ENCODE assay signal across 11 cellular contexts in the genomic region with DNA sequence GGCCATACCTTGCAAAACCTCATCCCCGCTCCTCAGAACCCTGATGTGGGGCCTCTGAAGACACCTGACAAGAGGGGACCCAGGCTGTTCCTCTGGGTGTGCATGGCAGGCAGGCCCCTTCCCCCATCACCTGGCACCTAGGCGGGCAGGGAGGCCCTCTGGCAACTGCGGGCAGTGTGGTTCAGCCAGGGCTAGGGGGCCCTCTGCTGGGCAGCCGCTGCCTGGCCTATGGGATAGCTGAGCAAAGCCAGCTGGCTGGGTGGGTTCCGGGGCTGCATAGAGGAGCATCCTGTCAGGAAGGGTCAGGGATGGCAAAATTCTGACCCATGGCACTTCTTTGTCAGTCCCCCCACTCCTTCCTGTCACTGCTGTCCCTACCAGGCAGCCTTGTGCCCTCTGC.
DNase-seq lines count a peak whose midpoint lies in the region; ATAC-seq, FAIRE-seq and TF ChIP-seq lines count a peak whose summit lies in the region.
"Had no signal": no experiment of that assay in that cellular context is flagged by ENCODE, and none has a peak within 500 bp of the region (broad histone marks: within the 10 kb centered on the region; RNA-seq: fewer than 3 reads in every experiment).

No MANE protein-coding gene starts in this region.

- H3K79me2 ChIP-seq in DOHH2 (ENCODE audit: control insufficient read depth, low read length): no peaks in the 10 kb centered on the region
- no peaks in the 10 kb centered on the region for H3K79me2 ChIP-seq in hepatocyte

- peak; percentile 45 to 61 for TF ChIP-seq RAD21 in A549 (conservative IDR thresholded peaks at IDR 0.05 in 1 of 2, IDR thresholded peaks at IDR 0.05 in 1 of 2)

- TF ChIP-seq CTCF in A549 (IDR thresholded peaks at IDR 0.05) (peak; percentile 38), DOHH2 (IDR thresholded peaks at IDR 0.05; ENCODE audit: low read depth, low read length, poor library complexity, severe bottlenecking) (peak; percentile 37), Panc1 (IDR thresholded peaks at IDR 0.05) (peak; percentile 75), hepatocyte (IDR thresholded peaks at IDR 0.05; ENCODE audit: poor library complexity) (peak; percentile 45), prostate gland (IDR thresholded peaks at IDR 0.05) (no peak)

- DNase-seq in A549 (ENCODE audit: low read depth in 1 of 2, low spot score in 1 of 2) (peak in 1 of 2 experiments; percentile 40), Panc1 (ENCODE audit: low read depth, low spot score) (no peak), hepatocyte (ENCODE audit: low spot score) (peak; percentile 40), GM19238 (ENCODE audit: insufficient read length, low spot score) (no peak), prostate gland (ENCODE audit: low spot score) (no peak), SKM-1 (lab: John Stamatoyannopoulos, UW; ENCODE audit: unreplicated experiment) (no peak)
- DNase-seq: NCI-H446; stimulated activated CD4-positive, alpha-beta T cell treated with anti-CD3 and anti-CD28 coated beads, Interleukin-4, amount 100 ng/mL, for 4 hours had no signal

- H3K9me2 ChIP-seq in DOHH2 (replicated peaks; ENCODE audit: control insufficient read depth, low read length) (no peaks in the 10 kb centered on the region), hepatocyte (replicated peaks; ENCODE audit: insufficient read depth) (no peaks in the 10 kb centered on the region)

- CTCF ChIA-PET in A549 (lab: Yijun Ruan, JAX) (interaction anchor here (0.6 to 4.1 kb wide), 13 partner anchors 8 to 739 kb away, joined by 3 to 27 read pairs (median 3); no protein-coding TSS in a partner anchor), Panc1 (lab: Charles Lee) (interaction anchor here (0.7 to 1.1 kb wide), 2 partner anchors 152 to 227 kb away, joined by 5 to 6 read pairs; no protein-coding TSS in a partner anchor)

- no peak overlapping the region for H3K4me3 ChIP-seq in A549
- H3K4me3 ChIP-seq in DOHH2 (ENCODE audit: low read length): no peak overlapping the region
- no peak overlapping the region for H3K4me3 ChIP-seq in Panc1 (ENCODE audit: low read depth in 2 of 2, low read length in 2 of 2)
- H3K4me3 ChIP-seq in hepatocyte: no peak overlapping the region
- H3K4me3 ChIP-seq in prostate gland: no peak overlapping the region
- H3K4me3 ChIP-seq: vagina had no signal

- POLR2A ChIA-PET in A549 (lab: Yijun Ruan, JAX) (no interaction called here), Panc1 (lab: Charles Lee) (no interaction called here)

- TF ChIP-seq POLR2A in A549 (IDR thresholded peaks at IDR 0.05; ENCODE audit: low read length): no peak
- TF ChIP-seq POLR2A in prostate gland (IDR thresholded peaks at IDR 0.05): no peak

- H3K27me3 ChIP-seq in DOHH2 (ENCODE audit: control insufficient read depth, low read length): no peaks in the 10 kb centered on the region
- no peaks in the 10 kb centered on the region; the same call in 1 of the 2 replicates for H3K27me3 ChIP-seq in Panc1 (ENCODE audit: control insufficient read depth, insufficient read depth, low read length)
- no peaks in the 10 kb centered on the region for H3K27me3 ChIP-seq in hepatocyte
- no peaks in the 10 kb centered on the region for H3K27me3 ChIP-seq in prostate gland (replicated peaks; ENCODE audit: insufficient read depth)
- H3K27me3 ChIP-seq: vagina had no signal

- ATAC-seq in A549: peak; percentile 77 to 86; a peak in 5 of 6 replicates
- peak; percentile 79 for ATAC-seq in Panc1
- ATAC-seq in GM21619 (IDR thresholded peaks at IDR 0.05; ENCODE audit: unreplicated experiment): no peak

- H3K36me3 ChIP-seq in DOHH2 (ENCODE audit: control insufficient read depth, low read length): no peaks in the 10 kb centered on the region
- H3K36me3 ChIP-seq in Panc1 (ENCODE audit: control insufficient read depth, insufficient read depth, low read length): no peaks in the 10 kb centered on the region
- no peaks in the 10 kb centered on the region for H3K36me3 ChIP-seq in hepatocyte (replicated peaks; ENCODE audit: insufficient read depth, low read depth)
- no peaks in the 10 kb centered on the region for H3K36me3 ChIP-seq in prostate gland
- H3K36me3 ChIP-seq: vagina had no signal

- no TSS peak for BruUV-seq in Panc1 (replicated peaks; lab: Mats Ljungman, UMichigan)

- peaks cover 5% of the 10 kb centered on the region for H3K9me3 ChIP-seq in A549
- no peaks in the 10 kb centered on the region for H3K9me3 ChIP-seq in DOHH2 (ENCODE audit: control insufficient read depth, insufficient read depth, low read length)
- H3K9me3 ChIP-seq in Panc1 (ENCODE audit: control insufficient read depth, insufficient read depth, low read depth, low read length): no peaks in the 10 kb centered on the region
- no peaks in the 10 kb centered on the region for H3K9me3 ChIP-seq in hepatocyte (ENCODE audit: low read depth)
- no peaks in the 10 kb centered on the region for H3K9me3 ChIP-seq in prostate gland
- H3K9me3 ChIP-seq: vagina had no signal

- no peak for TF ChIP-seq EP300 in A549 (IDR thresholded peaks at IDR 0.05)

- H4K20me1 ChIP-seq in DOHH2 (ENCODE audit: control insufficient read depth, insufficient read depth, low read depth, low read length): no peaks in the 10 kb centered on the region
- H4K20me1 ChIP-seq in hepatocyte (ENCODE audit: insufficient read depth, poor library complexity, severe bottlenecking): no peaks in the 10 kb centered on the region

- in situ Hi-C loops in Panc1 (cut with HindIII; ENCODE audit: low pct_unique_long_range_greater_than_20kb, low sequenced_read_pairs): no loop called here

- intact Hi-C loops in Panc1 (cut with micrococcal nuclease; ENCODE audit: unreplicated experiment) (loop anchor here (5.0 to 10.0 kb wide), 4 partner anchors 151 to 497 kb away; a partner anchor contains a TSS), prostate gland (cut with DNase I) (no loop called here)

- H3K4me2 ChIP-seq in A549 (no peak overlapping the region), DOHH2 (ENCODE audit: low read length) (no peak overlapping the region), hepatocyte (no peak overlapping the region)

- no peak overlapping the region for H3K27ac ChIP-seq in A549
- H3K27ac ChIP-seq in DOHH2 (ENCODE audit: low read depth, low read length): no peak overlapping the region
- H3K27ac ChIP-seq in Panc1 (ENCODE audit: low read length): no peak overlapping the region
- no peak overlapping the region for H3K27ac ChIP-seq in hepatocyte
- H3K27ac ChIP-seq in prostate gland: no peak overlapping the region
- H3K27ac ChIP-seq: vagina had no signal

- no peaks in the 10 kb centered on the region for H3F3A ChIP-seq in DOHH2 (ENCODE audit: control insufficient read depth, insufficient read depth)

- H2AFZ ChIP-seq in hepatocyte: no peak overlapping the region

- H3K4me1 ChIP-seq in A549 (no peaks in the 10 kb centered on the region), DOHH2 (ENCODE audit: control insufficient read depth, low read length) (no peaks in the 10 kb centered on the region), Panc1 (ENCODE audit: control insufficient read depth, insufficient read depth, low read length) (no peaks in the 10 kb centered on the region), hepatocyte (ENCODE audit: insufficient read depth) (peaks cover 5% of the 10 kb centered on the region), prostate gland (replicated peaks) (no peaks in the 10 kb centered on the region)
- H3K4me1 ChIP-seq: vagina had no signal

- FAIRE-seq in A549 (lab: Jason Lieb, UNC): no peak

- WGBS in A549 (ENCODE audit: missing lambda C conversion rate): 31% methylated on average over 5 of the region's 5 CpGs
- 54% methylated on average over 5 of the region's 5 CpGs for WGBS in hepatocyte (ENCODE audit: low lambda C conversion rate, missing lambda C conversion rate)
- 65% methylated on average over 5 of the region's 5 CpGs for WGBS in prostate gland

TF ChIP-seq in A549, 52 proteins besides CTCF, POLR2A, EP300 and RAD21:
- TF ChIP-seq ZFP36 (IDR thresholded peaks at IDR 0.05; ENCODE audit: borderline replicate concordance, partially characterized antibody) (no peak), SMC3 (IDR thresholded peaks at IDR 0.05) (peak; percentile 34; the same call in 1 of the 3 replicates), CBX2 (IDR thresholded peaks at IDR 0.05; ENCODE audit: borderline replicate concordance, low read depth) (no peak), ZSCAN20 (CRISPR knock-in tag; IDR thresholded peaks at IDR 0.05) (no peak)
TF ChIP-seq in A549: peak in this region for 1.

Comparison
In these comparisons a context has a peak if more than half of its experiments do, and no peak if none do; other contexts are left out.
1. CTCF ChIP-seq: peak in A549 (single experiment), DOHH2 (single experiment), Panc1 (single experiment) and hepatocyte (single experiment); none in prostate gland (0 of 4).